Comparison of ENCODE assay signal across 8 cellular contexts in the genomic region with DNA sequence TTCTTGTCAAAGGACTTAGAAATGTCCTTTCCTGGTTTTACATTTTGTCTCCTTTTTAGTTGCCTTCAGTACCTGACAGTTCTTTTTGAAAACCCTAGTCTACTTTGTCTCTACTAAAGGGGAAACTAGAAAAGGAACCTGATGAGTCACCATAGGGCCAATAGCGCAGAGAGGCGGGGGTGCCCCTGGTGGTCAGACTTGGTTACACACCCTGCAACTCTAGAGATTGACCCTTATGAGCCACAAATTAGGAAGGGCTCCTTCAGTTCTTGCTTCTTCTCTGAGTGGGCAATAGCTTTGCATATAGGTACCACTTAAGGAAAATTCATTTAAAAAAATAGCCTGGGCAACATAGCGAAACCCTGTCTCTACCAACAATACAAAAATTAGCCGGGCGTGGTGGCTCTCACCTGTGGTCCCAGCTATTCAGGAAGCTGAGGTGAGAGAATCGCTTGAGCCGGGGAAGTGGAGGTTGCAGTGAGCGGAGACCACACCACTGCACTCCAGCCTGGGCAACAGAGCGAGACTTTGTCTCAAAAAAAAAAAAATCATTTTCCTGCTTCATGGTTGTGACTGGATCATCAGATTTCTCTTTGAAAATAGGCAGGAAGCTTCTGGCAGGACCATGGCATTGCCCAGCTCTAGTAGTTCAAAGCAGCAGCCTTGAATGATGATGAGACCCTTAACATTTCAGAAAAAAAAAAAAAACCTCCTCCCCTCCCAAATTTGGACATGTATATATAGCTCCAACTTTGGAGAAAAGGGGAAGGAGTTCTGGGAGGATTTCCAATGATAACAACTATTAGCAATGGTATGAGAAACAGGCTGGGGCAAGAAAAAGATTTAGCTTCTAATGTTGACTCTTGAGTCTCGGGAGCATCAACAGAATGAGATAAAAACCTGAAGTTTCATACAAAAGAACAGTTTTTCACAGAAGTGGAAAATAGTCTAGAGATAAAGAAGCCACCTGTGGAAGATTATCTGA. TPM values are rescaled to one million over a fixed set of nuclear protein-coding genes. Genes with fewer than 3 reads are reported as not detected.
A peak's percentile ranks its signal among the peaks of the same experiment; 100 is the strongest.
DNase-seq lines count a peak whose midpoint lies in the region; ATAC-seq and TF ChIP-seq lines count a peak whose summit lies in the region.

No MANE protein-coding gene starts in this region.

- ATAC-seq in GM21786 (IDR thresholded peaks at IDR 0.05; ENCODE audit: unreplicated experiment) = peak; percentile 96

- intact Hi-C loops in ascending aorta (cut with DNase I) = loop anchor here (2.0 kb wide), 2 partner anchors 29 to 73 kb away; a partner anchor contains a TSS

- peaks cover 24 to 45% of the 10 kb centered on the region in 2 donors for H3K36me3 ChIP-seq in ascending aorta

- no peaks in the 10 kb centered on the region for H3K27me3 ChIP-seq in ascending aorta

- H3K4me1 ChIP-seq in ascending aorta = peaks cover 0 to 22% of the 10 kb centered on the region in 2 donors

- in situ Hi-C loops in KBM-7 (cut with MboI; ENCODE audit: low pct_unique_long_range_greater_than_20kb, low sequenced_read_pairs) = no loop called here

- TF ChIP-seq CTCF in GM10266 (IDR thresholded peaks at IDR 0.05; ENCODE audit: control insufficient read depth, insufficient read depth, low read depth, missing control alignments) = peak; percentile 74
- TF ChIP-seq CTCF in ascending aorta (IDR thresholded peaks at IDR 0.05) = peak; percentile 37 to 52 (median 51)

- H3K4me3 ChIP-seq in ascending aorta = peak overlapping the region in 1 of 2 donors; percentile 38

- DNase-seq in GM10266 (ENCODE audit: extremely low spot score) (peak; percentile 81), KBM-7 (peak; percentile 89), T-helper 9 cell (peak; percentile 68), ascending aorta (ENCODE audit: low spot score in 2 of 2) (no peak), iPS-NIHi11 (ENCODE audit: low spot score) (peak; percentile 87), middle frontal gyrus (ENCODE audit: extremely low spot score, low spot score) (no peak)
- peak; percentile 52 to 67 for DNase-seq in stimulated activated CD4-positive, alpha-beta T cell treated with anti-CD3 and anti-CD28 coated beads, Interleukin-15, amount 100 ng/mL, for 1 hour (ENCODE audit: low read depth in 1 of 2, low spot score in 1 of 2)

- no peaks in the 10 kb centered on the region for H3K9me3 ChIP-seq in ascending aorta

- peak overlapping the region; percentile 72 to 80 for H3K27ac ChIP-seq in ascending aorta

RNA-seq across cellular contexts. Expression of a gene that starts 45.2 kb away (rescaled TPM):
- 7.7 TPM for total RNA-seq in ascending aorta

Comparison
In these comparisons a context has a peak if more than half of its experiments do, and no peak if none do; other contexts are left out.
1. DNase-seq: peak in GM10266 (single experiment), KBM-7 (single experiment), T-helper 9 cell (single experiment), iPS-NIHi11 (single experiment) and stimulated activated CD4-positive, alpha-beta T cell treated with anti-CD3 and anti-CD28 coated beads, Interleukin-15, amount 100 ng/mL, for 1 hour (2 of 2); none in ascending aorta (0 of 2) and middle frontal gyrus (single experiment).